1 cellular context compared by ENCODE assay signal in genomic region chr11:65418681-65419459, GRCh38.
A peak's percentile ranks its signal among the peaks of the same experiment; 100 is the strongest.
TF ChIP-seq lines count a peak whose summit lies in the region.

No MANE protein-coding gene starts in this region.

TF ChIP-seq in HepG2, 621 proteins besides CTCF, POLR2A, EP300 and RAD21 (continued from another document and continues in another):
- TF ChIP-seq ZBTB26 (CRISPR knock-in tag; IDR thresholded peaks at IDR 0.05; ENCODE audit: borderline replicate concordance) (peak; percentile 68; the same call in 1 of the 2 replicates), DBP (CRISPR knock-in tag; IDR thresholded peaks at IDR 0.05; ENCODE audit: not compliant biosample characterization) (peak; percentile 70), CBX5 (CRISPR knock-in tag; IDR thresholded peaks at IDR 0.05; ENCODE audit: borderline replicate concordance) (no peak; the same call in 1 of the 2 replicates), ZNF850 (CRISPR knock-in tag; conservative IDR thresholded peaks at IDR 0.05) (no peak), ZNF792 (CRISPR knock-in tag; IDR thresholded peaks at IDR 0.05) (no peak; the same call in 1 of the 2 replicates), ZNF263 (CRISPR knock-in tag; IDR thresholded peaks at IDR 0.05) (peak; percentile 71), USF2 (IDR thresholded peaks at IDR 0.05; ENCODE audit: low read depth, low read length) (peak; percentile 87), USF2 (CRISPR knock-in tag; IDR thresholded peaks at IDR 0.05; ENCODE audit: borderline replicate concordance) (peak; percentile 97; the same call in 1 of the 2 replicates), GTF3A (CRISPR knock-in tag; conservative IDR thresholded peaks at IDR 0.05) (peak; percentile 27; the same call in 1 of the 2 replicates), KLF15 (CRISPR knock-in tag; IDR thresholded peaks at IDR 0.05; ENCODE audit: borderline replicate concordance) (no peak), SOX13 (IDR thresholded peaks at IDR 0.05) (peak; percentile 89), SOX13 (CRISPR knock-in tag; conservative IDR thresholded peaks at IDR 0.05 in 1 of 2, IDR thresholded peaks at IDR 0.05 in 1 of 2) (peak; percentile 80 to 89; a peak in 2 of 4 replicates), ZNF619 (CRISPR knock-in tag; IDR thresholded peaks at IDR 0.05) (no peak), GZF1 (CRISPR knock-in tag; IDR thresholded peaks at IDR 0.05) (0 out of 2 replicates have a peak, but pooled peaks have one; percentile 49), ARNT (IDR thresholded peaks at IDR 0.05) (no peak), BCL6 (CRISPR knock-in tag; IDR thresholded peaks at IDR 0.05) (peak; percentile 87), NR2F6 (IDR thresholded peaks at IDR 0.05) (peak; percentile 99), NR2F6 (CRISPR knock-in tag; IDR thresholded peaks at IDR 0.05) (peak; percentile 97), SNAPC5 (CRISPR knock-in tag; IDR thresholded peaks at IDR 0.05; ENCODE audit: borderline replicate concordance) (no peak; the same call in 1 of the 2 replicates), ZNF329 (CRISPR knock-in tag; IDR thresholded peaks at IDR 0.05; ENCODE audit: low read depth) (no peak; the same call in 1 of the 2 replicates), BRCA1 (CRISPR knock-in tag; IDR thresholded peaks at IDR 0.05) (no peak), HOXD1 (CRISPR knock-in tag; IDR thresholded peaks at IDR 0.05) (peak; percentile 46), TEAD3 (CRISPR knock-in tag; optimal IDR thresholded peaks at IDR 0.05; ENCODE audit: borderline replicate concordance) (peak; percentile 79), ZNF724P (CRISPR knock-in tag; IDR thresholded peaks at IDR 0.05; ENCODE audit: borderline replicate concordance) (0 out of 2 replicates have a peak, but pooled peaks have one; percentile 27), ZNF350 (CRISPR knock-in tag; IDR thresholded peaks at IDR 0.05; ENCODE audit: borderline replicate concordance, low read depth) (no peak), ZFP90 (CRISPR knock-in tag; IDR thresholded peaks at IDR 0.05; ENCODE audit: borderline replicate concordance) (peak; percentile 94; the same call in 1 of the 2 replicates), ZNF598 (CRISPR knock-in tag; IDR thresholded peaks at IDR 0.05; ENCODE audit: borderline replicate concordance) (peak; percentile 95), PCBP1 (IDR thresholded peaks at IDR 0.05; ENCODE audit: borderline replicate concordance, low read depth, low read length) (0 out of 2 replicates have a peak, but pooled peaks have one; percentile 62), ARHGAP35 (CRISPR knock-in tag; IDR thresholded peaks at IDR 0.05; ENCODE audit: borderline replicate concordance) (no peak), TERF1 (CRISPR knock-in tag; IDR thresholded peaks at IDR 0.05) (no peak; the same call in 1 of the 2 replicates), RORA (CRISPR knock-in tag; IDR thresholded peaks at IDR 0.05) (no peak), TOE1 (CRISPR knock-in tag; IDR thresholded peaks at IDR 0.05) (no peak), PHF21A (CRISPR knock-in tag; IDR thresholded peaks at IDR 0.05) (peak; percentile 96), ZNF33A (CRISPR knock-in tag; IDR thresholded peaks at IDR 0.05; ENCODE audit: borderline replicate concordance) (no peak), TFE3 (CRISPR knock-in tag; IDR thresholded peaks at IDR 0.05) (peak; percentile 98), SMYD3 (CRISPR knock-in tag; IDR thresholded peaks at IDR 0.05) (peak; percentile 86; the same call in 1 of the 2 replicates), POLR2AphosphoS2 (IDR thresholded peaks at IDR 0.05; ENCODE audit: low read depth, low read length) (peak; percentile 67; the same call in 1 of the 2 replicates), ZNF577 (CRISPR knock-in tag; IDR thresholded peaks at IDR 0.05; ENCODE audit: borderline replicate concordance, low read depth) (no peak), DMTF1 (CRISPR knock-in tag; IDR thresholded peaks at IDR 0.05) (no peak), STAT6 (CRISPR knock-in tag; IDR thresholded peaks at IDR 0.05; ENCODE audit: borderline replicate concordance) (peak; percentile 44; the same call in 1 of the 2 replicates), ZNF883 (CRISPR knock-in tag; IDR thresholded peaks at IDR 0.05; ENCODE audit: not compliant biosample characterization) (peak; percentile 43), ERF (CRISPR knock-in tag; IDR thresholded peaks at IDR 0.05) (peak; percentile 80; the same call in 1 of the 2 replicates), FOSL2 (CRISPR knock-in tag; IDR thresholded peaks at IDR 0.05) (peak; percentile 79), MTF2 (CRISPR knock-in tag; IDR thresholded peaks at IDR 0.05; ENCODE audit: borderline replicate concordance) (no peak)
- TF ChIP-seq, protein P1, sequence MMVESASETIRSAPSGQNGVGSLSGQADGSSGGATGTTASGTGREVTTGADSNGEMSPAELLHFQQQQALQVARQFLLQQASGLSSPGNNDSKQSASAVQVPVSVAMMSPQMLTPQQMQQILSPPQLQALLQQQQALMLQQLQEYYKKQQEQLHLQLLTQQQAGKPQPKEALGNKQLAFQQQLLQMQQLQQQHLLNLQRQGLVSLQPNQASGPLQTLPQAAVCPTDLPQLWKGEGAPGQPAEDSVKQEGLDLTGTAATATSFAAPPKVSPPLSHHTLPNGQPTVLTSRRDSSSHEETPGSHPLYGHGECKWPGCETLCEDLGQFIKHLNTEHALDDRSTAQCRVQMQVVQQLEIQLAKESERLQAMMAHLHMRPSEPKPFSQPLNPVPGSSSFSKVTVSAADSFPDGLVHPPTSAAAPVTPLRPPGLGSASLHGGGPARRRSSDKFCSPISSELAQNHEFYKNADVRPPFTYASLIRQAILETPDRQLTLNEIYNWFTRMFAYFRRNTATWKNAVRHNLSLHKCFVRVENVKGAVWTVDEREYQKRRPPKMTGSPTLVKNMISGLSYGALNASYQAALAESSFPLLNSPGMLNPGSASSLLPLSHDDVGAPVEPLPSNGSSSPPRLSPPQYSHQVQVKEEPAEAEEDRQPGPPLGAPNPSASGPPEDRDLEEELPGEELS (CRISPR knock-in tag; IDR thresholded peaks at IDR 0.05) = peak; percentile 93
- TF ChIP-seq, protein P2, sequence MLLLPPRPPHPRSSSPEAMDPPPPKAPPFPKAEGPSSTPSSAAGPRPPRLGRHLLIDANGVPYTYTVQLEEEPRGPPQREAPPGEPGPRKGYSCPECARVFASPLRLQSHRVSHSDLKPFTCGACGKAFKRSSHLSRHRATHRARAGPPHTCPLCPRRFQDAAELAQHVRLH (CRISPR knock-in tag; IDR thresholded peaks at IDR 0.05; ENCODE audit: borderline replicate concordance, low read depth) = peak; percentile 32; the same call in 1 of the 2 replicates
- TF ChIP-seq, protein P3, sequence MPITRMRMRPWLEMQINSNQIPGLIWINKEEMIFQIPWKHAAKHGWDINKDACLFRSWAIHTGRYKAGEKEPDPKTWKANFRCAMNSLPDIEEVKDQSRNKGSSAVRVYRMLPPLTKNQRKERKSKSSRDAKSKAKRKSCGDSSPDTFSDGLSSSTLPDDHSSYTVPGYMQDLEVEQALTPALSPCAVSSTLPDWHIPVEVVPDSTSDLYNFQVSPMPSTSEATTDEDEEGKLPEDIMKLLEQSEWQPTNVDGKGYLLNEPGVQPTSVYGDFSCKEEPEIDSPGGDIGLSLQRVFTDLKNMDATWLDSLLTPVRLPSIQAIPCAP (CRISPR knock-in tag; IDR thresholded peaks at IDR 0.05; ENCODE audit: low read depth) = 0 out of 2 replicates have a peak, but pooled peaks have one; percentile 7
- TF ChIP-seq, protein P4, sequence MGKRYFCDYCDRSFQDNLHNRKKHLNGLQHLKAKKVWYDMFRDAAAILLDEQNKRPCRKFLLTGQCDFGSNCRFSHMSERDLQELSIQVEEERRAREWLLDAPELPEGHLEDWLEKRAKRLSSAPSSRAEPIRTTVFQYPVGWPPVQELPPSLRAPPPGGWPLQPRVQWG (CRISPR knock-in tag; IDR thresholded peaks at IDR 0.05; ENCODE audit: borderline replicate concordance, low read depth) = no peak
- TF ChIP-seq, protein P5, sequence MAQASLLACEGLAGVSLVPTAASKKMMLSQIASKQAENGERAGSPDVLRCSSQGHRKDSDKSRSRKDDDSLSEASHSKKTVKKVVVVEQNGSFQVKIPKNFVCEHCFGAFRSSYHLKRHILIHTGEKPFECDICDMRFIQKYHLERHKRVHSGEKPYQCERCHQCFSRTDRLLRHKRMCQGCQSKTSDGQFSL (CRISPR knock-in tag; IDR thresholded peaks at IDR 0.05) = no peak; the same call in 1 of the 2 replicates
